ENCODE assay signal across 2 cellular contexts in the genomic region with DNA sequence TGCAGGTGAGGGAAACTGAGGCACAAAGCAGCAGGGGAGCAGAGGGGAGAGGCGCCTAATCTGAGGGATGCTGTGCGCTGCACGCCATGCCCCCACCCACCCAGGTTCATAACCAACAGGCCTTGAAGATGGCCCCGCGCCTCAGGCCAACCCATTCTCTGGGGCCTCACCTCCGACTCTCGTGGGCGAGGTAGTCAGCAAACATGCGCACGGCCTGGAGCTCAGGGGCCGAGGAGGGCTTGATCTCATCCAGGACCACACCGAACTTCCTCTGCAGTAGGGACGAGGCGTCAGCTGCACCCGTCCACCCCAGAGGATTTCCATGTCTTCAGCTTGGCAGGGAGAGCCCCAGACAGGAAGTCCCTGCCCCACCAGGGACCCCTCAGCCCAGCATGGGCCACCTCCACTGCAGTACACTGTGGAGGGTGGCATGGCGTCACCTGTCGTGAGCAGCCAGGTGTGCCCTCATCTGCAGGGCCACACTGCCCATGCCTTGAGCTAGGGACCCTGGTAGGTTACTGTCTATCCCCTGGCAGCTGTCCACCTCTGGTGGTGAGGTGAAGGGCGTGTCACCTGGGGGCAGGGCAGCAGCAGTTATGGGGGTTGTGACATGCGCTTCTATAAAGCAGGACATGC.
TF ChIP-seq lines count a peak whose summit lies in the region.

No MANE protein-coding gene starts in this region.

TF ChIP-seq in GM12891, 5 proteins besides CTCF, POLR2A, EP300 and RAD21:
- TF ChIP-seq TAF1 (IDR thresholded peaks at IDR 0.05; ENCODE audit: low read depth, low read length) (no peak), POLR2AphosphoS5 (IDR thresholded peaks at IDR 0.05; ENCODE audit: low read depth, low read length) (no peak), POU2F2 (IDR thresholded peaks at IDR 0.05; ENCODE audit: low read depth, low read length) (no peak), SPI1 (IDR thresholded peaks at IDR 0.05; ENCODE audit: low read depth, low read length) (no peak), PAX5 (IDR thresholded peaks at IDR 0.05; ENCODE audit: insufficient read depth, low read length, severe bottlenecking) (no peak)
TF ChIP-seq in GM12891: peak in this region for 0.

TF ChIP-seq in K562, 482 proteins besides CTCF, POLR2A, EP300 and RAD21:
- peak; percentile 52; the same call in 1 of the 2 replicates for TF ChIP-seq POLR2G (IDR thresholded peaks at IDR 0.05; ENCODE audit: low read depth, low read length)
- no peak for TF ChIP-seq ZNF232 (CRISPR knock-in tag; IDR thresholded peaks at IDR 0.05)
TF ChIP-seq in K562: peak in this region for 1.
